In genomic region chr6:134626589-134626988, GRCh38 we compare ENCODE assay signal across 17 cellular contexts.
"Had no signal": no experiment of that assay in that cellular context is flagged by ENCODE, and none has a peak within 500 bp of the region (broad histone marks: within the 10 kb centered on the region; RNA-seq: fewer than 3 reads in every experiment).

No MANE protein-coding gene starts in this region.

- H3K27ac Mint-ChIP-seq: activated naive CD4-positive, alpha-beta T cell treated with anti-CD3 and anti-CD28 coated beads, Interleukin-2, amount 50 U/mL, for 24 hours; activated T-cell treated with anti-CD3 and anti-CD28 coated beads, Interleukin-2, amount 50 U/mL, for 72 hours; nephron; stimulated activated naive B cell treated with anti-CD40 and anti-IgM and Interleukin-4, amounts not matched to agents 10 μg/mL and 1 μg/mL and 100 μg/mL, for 72 hours had no signal

- H3K79me2 ChIP-seq: hepatocyte had no signal

- H3K9me3 ChIP-seq: ascending aorta, esophagus muscularis mucosa, lower lobe of right lung, thyroid gland had no signal

- H3K27me3 ChIP-seq: ascending aorta, esophagus muscularis mucosa, thyroid gland had no signal

- H3K4me2 ChIP-seq: hepatocyte had no signal

- H3K36me3 Mint-ChIP-seq: activated naive CD4-positive, alpha-beta T cell treated with anti-CD3 and anti-CD28 coated beads, Interleukin-2, amount 50 U/mL, for 24 hours; stimulated activated naive B cell treated with anti-CD40 and anti-IgM and Interleukin-4, amounts not matched to agents 10 μg/mL and 1 μg/mL and 100 μg/mL, for 72 hours had no signal

- H3K27me3 Mint-ChIP-seq: activated naive CD4-positive, alpha-beta T cell treated with anti-CD3 and anti-CD28 coated beads, Interleukin-2, amount 50 U/mL, for 24 hours; stimulated activated naive B cell treated with anti-CD40 and anti-IgM and Interleukin-4, amounts not matched to agents 10 μg/mL and 1 μg/mL and 100 μg/mL, for 72 hours had no signal

- ATAC-seq: activated T-cell treated with anti-CD3 and anti-CD28 coated beads, Interleukin-2, amount 50 U/mL, for 72 hours; left colon; lower lobe of right lung; stimulated activated naive B cell treated with anti-CD40 and anti-IgM and Interleukin-4, amounts not matched to agents 10 μg/mL and 1 μg/mL and 100 μg/mL, for 72 hours had no signal

- H3K4me3 ChIP-seq: ascending aorta, esophagus muscularis mucosa, hepatocyte, lower lobe of right lung, thyroid gland had no signal

- H3K4me1 ChIP-seq: ascending aorta, esophagus muscularis mucosa had no signal

- H3K27ac ChIP-seq: ascending aorta, esophagus muscularis mucosa, hepatocyte, lower lobe of right lung, thyroid gland had no signal

- DNase-seq: activated CD4-positive, alpha-beta T cell treated with anti-CD3 and anti-CD28 coated beads, Interleukin-2, amount 50 U/mL, for 4 hours; activated effector memory CD4-positive, alpha-beta T cell treated with anti-CD3 and anti-CD28 coated beads, Interleukin-2, amount 50 U/mL, for 16 hours; activated T-cell treated with anti-CD3 and anti-CD28 coated beads, Interleukin-2, amount 50 U/mL, for 72 hours; cerebellar nuclear complex; effector CD8-positive, alpha-beta T cell; islet precursor cell; left colon; lower lobe of right lung; posterior cingulate gyrus; stimulated activated naive B cell treated with anti-CD40 and anti-IgM and Interleukin-4, amounts not matched to agents 10 μg/mL and 1 μg/mL and 100 μg/mL, for 72 hours; T-helper 2 cell; thyroid gland had no signal

- H3K36me3 ChIP-seq: ascending aorta, esophagus muscularis mucosa, lower lobe of right lung, thyroid gland had no signal

- H3K9me3 Mint-ChIP-seq: activated naive CD4-positive, alpha-beta T cell treated with anti-CD3 and anti-CD28 coated beads, Interleukin-2, amount 50 U/mL, for 24 hours; activated T-cell treated with anti-CD3 and anti-CD28 coated beads, Interleukin-2, amount 50 U/mL, for 72 hours; nephron; stimulated activated naive B cell treated with anti-CD40 and anti-IgM and Interleukin-4, amounts not matched to agents 10 μg/mL and 1 μg/mL and 100 μg/mL, for 72 hours had no signal

- H2AFZ ChIP-seq: hepatocyte had no signal

- H3K4me3 Mint-ChIP-seq: activated naive CD4-positive, alpha-beta T cell treated with anti-CD3 and anti-CD28 coated beads, Interleukin-2, amount 50 U/mL, for 24 hours; activated T-cell treated with anti-CD3 and anti-CD28 coated beads, Interleukin-2, amount 50 U/mL, for 72 hours; nephron; stimulated activated naive B cell treated with anti-CD40 and anti-IgM and Interleukin-4, amounts not matched to agents 10 μg/mL and 1 μg/mL and 100 μg/mL, for 72 hours had no signal
